Comparison of ENCODE assay signal across 8 cellular contexts in the genomic region with DNA sequence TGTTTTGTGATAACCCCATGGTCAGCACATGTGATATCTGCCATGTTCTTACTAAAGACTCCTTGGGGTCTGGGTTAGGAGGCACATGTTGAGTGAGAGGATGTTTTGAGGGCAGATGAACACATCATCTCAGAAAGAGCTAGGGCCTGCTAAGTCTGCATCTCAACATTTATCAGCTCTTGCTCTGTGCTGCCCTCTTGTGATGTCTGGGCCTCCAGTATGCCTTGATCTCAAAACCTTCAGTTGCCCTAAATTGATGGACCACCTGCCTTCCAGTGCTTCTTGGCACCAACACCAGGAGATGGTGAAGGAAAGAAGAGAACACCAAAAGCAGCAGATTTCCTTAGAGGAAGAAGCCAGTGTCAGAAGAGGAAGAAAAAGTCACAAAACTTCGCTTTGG. TPM values are rescaled to one million over a fixed set of nuclear protein-coding genes. Genes with fewer than 3 reads are reported as not detected.
DNase-seq lines count a peak whose midpoint lies in the region; ATAC-seq, FAIRE-seq and TF ChIP-seq lines count a peak whose summit lies in the region.

No MANE protein-coding gene starts in this region.

- H3K27ac Mint-ChIP-seq in activated T-cell treated with anti-CD3 and anti-CD28 coated beads, Interleukin-2, amount 50 U/mL, for 72 hours: no peak overlapping the region

- H3K27ac ChIP-seq in pancreas: no peak overlapping the region
- peak overlapping the region in 1 of 2 donors; percentile 39 for H3K27ac ChIP-seq in testis

- no peak for TF ChIP-seq POLR2A in testis (IDR thresholded peaks at IDR 0.05)

- no peaks in the 10 kb centered on the region for H3K27me3 Mint-ChIP-seq in activated T-cell treated with anti-CD3 and anti-CD28 coated beads, Interleukin-2, amount 50 U/mL, for 72 hours (ENCODE audit: low read depth)

- no peaks in the 10 kb centered on the region for H3K27me3 ChIP-seq in pancreas
- H3K27me3 ChIP-seq in testis: no peaks in the 10 kb centered on the region

- no peaks in the 10 kb centered on the region for H3K9me3 Mint-ChIP-seq in activated T-cell treated with anti-CD3 and anti-CD28 coated beads, Interleukin-2, amount 50 U/mL, for 72 hours

- no peaks in the 10 kb centered on the region for H3K9me3 ChIP-seq in pancreas
- H3K9me3 ChIP-seq in testis: no peaks in the 10 kb centered on the region

- peak; percentile 21 for TF ChIP-seq CTCF in D721Med (IDR thresholded peaks at IDR 0.05; ENCODE audit: insufficient read depth, missing control alignments)
- TF ChIP-seq CTCF in pancreas (IDR thresholded peaks at IDR 0.05): no peak
- TF ChIP-seq CTCF in testis (IDR thresholded peaks at IDR 0.05): no peak

- H3K4me1 ChIP-seq in pancreas: peaks cover 0 to 6% (median 0%) of the 10 kb centered on the region in 3 donors
- H3K4me1 ChIP-seq in testis: peaks cover 10% of the 10 kb centered on the region

- no peaks in the 10 kb centered on the region for H3K4me1 Mint-ChIP-seq in activated T-cell treated with anti-CD3 and anti-CD28 coated beads, Interleukin-2, amount 50 U/mL, for 72 hours (ENCODE audit: low read depth)

- peak; percentile 48 for ATAC-seq in HG02885 (IDR thresholded peaks at IDR 0.05; ENCODE audit: poor library complexity, unreplicated experiment)
- peak; percentile 80 for ATAC-seq in left lobe of liver
- no peak for ATAC-seq in pancreas
- no peak for ATAC-seq in activated T-cell treated with anti-CD3 and anti-CD28 coated beads, Interleukin-2, amount 50 U/mL, for 72 hours (replicated peaks in 1 of 2)
- no peak for ATAC-seq in HG03442 (IDR thresholded peaks at IDR 0.05; ENCODE audit: unreplicated experiment)

- DNase-seq in D721Med (ENCODE audit: insufficient read length, low spot score) (no peak), UCSD-AML1 (lab: John Stamatoyannopoulos, UW; ENCODE audit: unreplicated experiment) (peak; percentile 7), left lobe of liver (ENCODE audit: low spot score) (no peak), pancreas (no peak), testis (no peak)
- DNase-seq in activated T-cell treated with anti-CD3 and anti-CD28 coated beads, Interleukin-2, amount 50 U/mL, for 72 hours: no peak

- no peaks in the 10 kb centered on the region for H3K36me3 ChIP-seq in pancreas
- H3K36me3 ChIP-seq in testis (ENCODE audit: low read depth, missing control alignments): no peaks in the 10 kb centered on the region

- no peak for FAIRE-seq in D721Med (lab: Jason Lieb, UNC)
- FAIRE-seq in pancreas (lab: Jason Lieb, UNC): no peak

- 60 to 89% methylated on average over 1 of the region's 1 CpG for WGBS in pancreas, 2 donors
- 85 to 90% methylated on average over 1 of the region's 1 CpG for WGBS in testis, 2 donors

- H3K36me3 Mint-ChIP-seq in activated T-cell treated with anti-CD3 and anti-CD28 coated beads, Interleukin-2, amount 50 U/mL, for 72 hours (ENCODE audit: insufficient read depth in 2 of 2): no peaks in the 10 kb centered on the region

- no peak overlapping the region for H3K4me3 ChIP-seq in pancreas
- no peak overlapping the region for H3K4me3 ChIP-seq in testis

- no peak overlapping the region for H3K4me3 Mint-ChIP-seq in activated T-cell treated with anti-CD3 and anti-CD28 coated beads, Interleukin-2, amount 50 U/mL, for 72 hours

- intact Hi-C loops in pancreas (cut with DNase I) (no loop called here), testis (cut with DNase I; ENCODE audit: low total_unique reads) (no loop called here)

RNA-seq across cellular contexts. Expression of gene MID1, which starts 22.5 kb away (rescaled TPM):
- 2.4 TPM for total RNA-seq in left lobe of liver
- 10 to 100 TPM in 2 of 6 donors, 1 to 10 TPM in 4; 3.9 to 19.2 (median 5.3) TPM for total RNA-seq in pancreas
- polyA plus RNA-seq in pancreas: 1 to 10 TPM; 3.3 to 3.5 TPM
- 10 to 100 TPM; 18.3 to 34.6 TPM for total RNA-seq in testis
- polyA plus RNA-seq in testis (ENCODE audit: insufficient read depth, low read depth, low replicate concordance): 10.3 TPM
- total RNA-seq in activated T-cell treated with anti-CD3 and anti-CD28 coated beads, Interleukin-2, amount 50 U/mL, for 72 hours: 1 to 10 TPM in 1 of 2 donors, under 1 TPM in 1; 0.60 to 1.1 TPM

Comparison
In these comparisons a context has a peak if more than half of its experiments do, and no peak if none do; other contexts are left out.
1. ATAC-seq: peak in HG02885 (single experiment) and left lobe of liver (single experiment); none in pancreas (0 of 4), activated T-cell treated with anti-CD3 and anti-CD28 coated beads, Interleukin-2, amount 50 U/mL, for 72 hours (0 of 2) and HG03442 (single experiment).